Comparison of ENCODE assay signal across 8 cellular contexts in the genomic region with DNA sequence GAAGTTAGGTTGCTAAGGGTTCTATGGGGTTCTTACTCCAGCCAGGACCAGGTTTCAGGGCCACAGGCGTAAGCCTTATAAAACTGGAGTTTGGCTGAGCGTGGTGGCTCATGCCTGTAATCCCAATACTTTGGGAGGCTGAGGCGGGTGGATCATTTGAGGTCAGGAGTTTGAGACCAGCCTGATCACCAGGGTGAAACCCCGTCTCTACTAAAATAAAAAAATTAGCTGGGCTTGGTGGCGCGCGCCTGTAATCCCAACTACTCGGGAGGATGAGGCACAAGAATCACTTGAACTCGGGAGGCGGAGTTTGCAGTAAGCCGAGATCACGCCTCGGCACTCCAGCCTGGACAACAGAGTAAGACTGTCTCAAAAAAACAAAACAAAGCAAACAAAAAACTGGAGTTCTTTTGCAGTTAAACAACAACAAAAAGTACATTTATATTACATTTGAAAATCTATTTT. TPM values are rescaled to one million over a fixed set of nuclear protein-coding genes. Genes with fewer than 3 reads are reported as not detected.
DNase-seq lines count a peak whose midpoint lies in the region; ATAC-seq, FAIRE-seq and TF ChIP-seq lines count a peak whose summit lies in the region.

No MANE protein-coding gene starts in this region.

- H3K36me3 Mint-ChIP-seq in Caco-2 (ENCODE audit: insufficient read depth, unreplicated experiment): peaks cover 25% of the 10 kb centered on the region

- WGBS in pancreas, 2 donors: 64 to 67% methylated on average over 13 of the region's 13 CpGs

- ATAC-seq in Panc1 (no peak), pancreas (no peak), GM21390 (IDR thresholded peaks at IDR 0.05; ENCODE audit: unreplicated experiment) (no peak), GM18909 (IDR thresholded peaks at IDR 0.05; ENCODE audit: poor library complexity, unreplicated experiment) (no peak)

- H3K4me1 Mint-ChIP-seq in Caco-2 (ENCODE audit: low read depth, unreplicated experiment): no peaks in the 10 kb centered on the region

- H3K9me3 ChIP-seq in Caco-2 (no peaks in the 10 kb centered on the region), Panc1 (ENCODE audit: control insufficient read depth, insufficient read depth, low read depth, low read length) (no peaks in the 10 kb centered on the region), pancreas (no peaks in the 10 kb centered on the region)

- TF ChIP-seq CTCF in Caco-2 (IDR thresholded peaks at IDR 0.05; ENCODE audit: insufficient read depth in 1 of 2, low read depth in 1 of 2, low read length in 1 of 2, severe bottlenecking in 1 of 2, unreplicated experiment in 1 of 2): no peak
- TF ChIP-seq CTCF in Panc1 (IDR thresholded peaks at IDR 0.05): no peak
- no peak for TF ChIP-seq CTCF in epithelial cell of esophagus (IDR thresholded peaks at IDR 0.05; ENCODE audit: insufficient read depth, low read depth, low read length, missing control alignments)
- TF ChIP-seq CTCF in pancreas (IDR thresholded peaks at IDR 0.05): no peak

- DNase-seq in Caco-2: no peak
- DNase-seq in Panc1 (ENCODE audit: low read depth, low spot score): no peak
- no peak for DNase-seq in epithelial cell of esophagus (ENCODE audit: low read depth)
- no peak for DNase-seq in pancreas
- no peak for DNase-seq in NCI-H1092 (lab: John Stamatoyannopoulos, UW)
- no peak for DNase-seq in globus pallidus (ENCODE audit: low spot score)

- CTCF ChIA-PET in Caco-2 (lab: Charles Lee): interaction anchor here (0.5 to 1.6 kb wide), 10 partner anchors 8 to 637 kb away, joined by 3 to 6 read pairs (median 3); no protein-coding TSS in a partner anchor
- CTCF ChIA-PET in Panc1 (lab: Charles Lee): interaction anchor here (0.6 to 0.7 kb wide), 3 partner anchors 10 to 37 kb away, joined by 4 to 11 read pairs (median 6); no protein-coding TSS in a partner anchor

- peak overlapping the region; percentile 89 for H3K4me3 ChIP-seq in Caco-2 (ENCODE audit: low read depth, low read length)
- H3K4me3 ChIP-seq in Panc1 (ENCODE audit: low read depth in 2 of 2, low read length in 2 of 2): peak overlapping the region; percentile 72 to 100
- H3K4me3 ChIP-seq in epithelial cell of esophagus (ENCODE audit: low read length): peak overlapping the region; percentile 91
- H3K4me3 ChIP-seq in pancreas: peak overlapping the region in 3 of 4 donors; percentile 69 to 90 (median 78)

- H3K27me3 Mint-ChIP-seq in Caco-2 (ENCODE audit: insufficient read depth, unreplicated experiment): no peaks in the 10 kb centered on the region

- H3K27ac Mint-ChIP-seq in Caco-2 (ENCODE audit: unreplicated experiment): peak overlapping the region; percentile 95

- in situ Hi-C loops in Panc1 (cut with HindIII; ENCODE audit: low pct_unique_long_range_greater_than_20kb, low sequenced_read_pairs): no loop called here

- no peak for FAIRE-seq in pancreas (lab: Jason Lieb, UNC)

- POLR2A ChIA-PET in Caco-2 (lab: Charles Lee): interaction anchor here (0.5 to 1.3 kb wide), 12 partner anchors 17 to 531 kb away, joined by 3 to 12 read pairs (median 4); a partner anchor contains a TSS
- POLR2A ChIA-PET in Panc1 (lab: Charles Lee): interaction anchor here (0.6 to 1.6 kb wide), 7 partner anchors 10 to 240 kb away, joined by 3 to 8 read pairs (median 4); no protein-coding TSS in a partner anchor

- peak overlapping the region; percentile 92 for H3K4me3 Mint-ChIP-seq in Caco-2 (ENCODE audit: unreplicated experiment)

- no peaks in the 10 kb centered on the region for H3K9me3 Mint-ChIP-seq in Caco-2 (ENCODE audit: unreplicated experiment)

- no peaks in the 10 kb centered on the region for H3K4me1 ChIP-seq in Caco-2
- H3K4me1 ChIP-seq in Panc1 (ENCODE audit: control insufficient read depth, insufficient read depth, low read length): no peaks in the 10 kb centered on the region
- peaks cover 0 to 5% (median 0%) of the 10 kb centered on the region in 3 donors for H3K4me1 ChIP-seq in pancreas

- BruUV-seq in Caco-2 (replicated peaks; lab: Mats Ljungman, UMichigan): no TSS peak
- BruUV-seq in Panc1 (replicated peaks; lab: Mats Ljungman, UMichigan): no TSS peak

- H3K36me3 ChIP-seq in Caco-2 (ENCODE audit: control insufficient read depth, insufficient read depth, low read length) (no peaks in the 10 kb centered on the region), Panc1 (ENCODE audit: control insufficient read depth, insufficient read depth, low read length) (peaks cover 6% of the 10 kb centered on the region; the same call in 1 of the 2 replicates), pancreas (peaks cover 0 to 6% (median 0%) of the 10 kb centered on the region in 3 donors)

- intact Hi-C loops in Caco-2 (cut with micrococcal nuclease; ENCODE audit: unreplicated experiment) (loop anchor here (1.0 to 10.0 kb wide), 2 partner anchors 109 to 333 kb away; a partner anchor contains a TSS), Panc1 (cut with micrococcal nuclease; ENCODE audit: unreplicated experiment) (no loop called here), pancreas (cut with DNase I) (no loop called here)

- H3K27me3 ChIP-seq in Caco-2 (replicated peaks; ENCODE audit: control insufficient read depth, insufficient read depth, low read length) (no peaks in the 10 kb centered on the region), Panc1 (ENCODE audit: control insufficient read depth, insufficient read depth, low read length) (no peaks in the 10 kb centered on the region), pancreas (no peaks in the 10 kb centered on the region)

- H3K27ac ChIP-seq in Panc1 (ENCODE audit: low read length) (peak overlapping the region; percentile 76), pancreas (peak overlapping the region; percentile 81 to 92 (median 86))

RNA-seq across cellular contexts. Expression of a gene that starts 0.3 kb away (rescaled TPM):
- total RNA-seq in Caco-2 (2022): 69.3 and 70.5 TPM in 2 replicates
- total RNA-seq in Panc1 (2021; ENCODE audit: unreplicated experiment): 94.9 TPM
- polyA plus RNA-seq in Panc1 (2012; ENCODE audit: insufficient read length): 49.8 TPM
- total RNA-seq in pancreas: 10 to 100 TPM; 22.3 to 40.1 (median 27.1) TPM
- polyA plus RNA-seq in pancreas: 10 to 100 TPM; 36.4 to 44.9 TPM

RNA-seq across cellular contexts. Expression of a gene that starts 24.5 kb away (rescaled TPM):
- total RNA-seq in Caco-2 (2022): 412 and 462 TPM in 2 replicates
- total RNA-seq in Panc1 (2021; ENCODE audit: unreplicated experiment): 726 TPM
- 865 TPM for polyA plus RNA-seq in Panc1 (2012; ENCODE audit: insufficient read length)
- 10 to 100 TPM; 31.4 to 72.8 (median 46.6) TPM for total RNA-seq in pancreas
- 10 to 100 TPM; 22.2 to 59.5 TPM for polyA plus RNA-seq in pancreas

RNA-seq across cellular contexts. Expression of a gene that starts 44.3 kb away (rescaled TPM):
- total RNA-seq in Caco-2 (2022) (77.5 and 84.7 TPM in 2 replicates), Panc1 (2021; ENCODE audit: unreplicated experiment) (60.3 TPM), pancreas (10 to 100 TPM; 13.0 to 19.4 (median 17.9) TPM)
- 83.3 TPM for polyA plus RNA-seq in Panc1 (2012; ENCODE audit: insufficient read length)
- 10 to 100 TPM; 24.1 to 27.6 TPM for polyA plus RNA-seq in pancreas

RNA-seq across cellular contexts. Expression of a gene that starts 44.5 kb away (rescaled TPM):
- total RNA-seq in Caco-2 (2022) (43.5 and 48.3 TPM in 2 replicates), Panc1 (2021; ENCODE audit: unreplicated experiment) (64.5 TPM), pancreas (10 to 100 TPM; 11.4 to 22.7 (median 15.1) TPM)
- 58.1 TPM for polyA plus RNA-seq in Panc1 (2012; ENCODE audit: insufficient read length)
- 10 to 100 TPM; 17.6 to 18.8 TPM for polyA plus RNA-seq in pancreas
